In the genomic region with DNA sequence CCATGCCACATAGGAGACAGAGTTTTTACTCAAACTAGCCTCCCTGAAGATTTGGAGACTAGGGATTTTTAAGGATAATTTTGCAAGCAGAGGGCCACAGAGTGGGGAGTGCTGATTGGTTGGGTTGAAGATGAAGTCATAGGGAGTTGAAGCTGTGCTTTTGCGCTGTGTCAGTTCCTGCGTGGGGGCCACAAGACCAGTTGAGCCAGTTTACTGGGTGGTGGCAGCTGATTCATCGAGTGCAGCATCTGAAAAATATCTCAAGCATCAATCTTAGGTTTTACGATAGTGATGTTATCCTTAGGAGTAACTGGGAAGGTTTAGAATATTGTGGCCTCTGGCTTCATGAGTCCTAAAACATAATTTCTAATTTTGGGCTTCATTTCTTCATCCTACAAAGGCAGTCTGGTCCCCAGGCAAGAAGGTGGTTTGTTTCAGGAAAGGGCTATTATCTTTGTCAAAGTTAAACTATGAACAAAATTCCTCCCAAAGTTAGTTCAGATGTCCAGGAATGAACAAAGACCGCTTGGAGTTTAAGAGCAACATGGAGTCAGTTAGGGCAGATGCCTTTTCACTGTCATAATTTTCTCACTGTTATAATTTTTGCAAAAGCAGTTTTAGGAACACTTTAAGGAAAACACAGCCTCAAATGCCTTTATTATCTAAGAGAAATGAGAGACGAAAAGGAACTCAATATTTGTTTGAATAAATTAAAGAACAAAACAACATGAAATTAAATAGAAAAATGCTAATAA, we compare ENCODE assay signal across 26 cellular contexts.
DNase-seq lines count a peak whose midpoint lies in the region; ATAC-seq and TF ChIP-seq lines count a peak whose summit lies in the region.
"Had no signal": no experiment of that assay in that cellular context is flagged by ENCODE, and none has a peak within 500 bp of the region (broad histone marks: within the 10 kb centered on the region; RNA-seq: fewer than 3 reads in every experiment).

No MANE protein-coding gene starts in this region.

- H3K9ac ChIP-seq in smooth muscle cell (ENCODE audit: low read depth) = no peak overlapping the region
- H3K9ac ChIP-seq: KMS-11 had no signal

- WGBS in smooth muscle cell (ENCODE audit: low lambda C conversion rate) = 67% methylated on average over 6 of the region's 6 CpGs

- H3K27me3 ChIP-seq in smooth muscle cell (ENCODE audit: low read depth) = no peaks in the 10 kb centered on the region

- no peaks in the 10 kb centered on the region for H3K4me1 ChIP-seq in smooth muscle cell (ENCODE audit: low read depth)

- no peaks in the 10 kb centered on the region for H3F3A ChIP-seq in smooth muscle cell (ENCODE audit: low read depth)

- TF ChIP-seq CTCF in RWPE1 (conservative IDR thresholded peaks at IDR 0.05; ENCODE audit: low read depth) (no peak), smooth muscle cell (IDR thresholded peaks at IDR 0.05; ENCODE audit: borderline replicate concordance, insufficient read depth, poor library complexity, severe bottlenecking) (no peak)

- no peaks in the 10 kb centered on the region for H3K9me3 ChIP-seq in smooth muscle cell (replicated peaks; ENCODE audit: low read depth)

- H3K36me3 ChIP-seq in smooth muscle cell (ENCODE audit: low read depth) = no peaks in the 10 kb centered on the region

- H3K27ac ChIP-seq in RWPE1 (no peak overlapping the region), epithelial cell of prostate (peak overlapping the region; percentile 41), smooth muscle cell (ENCODE audit: low read depth) (peak overlapping the region; percentile 74)
- H3K27ac ChIP-seq: KMS-11, SK-N-MC had no signal

- DNase-seq in HT-29 (ENCODE audit: low spot score) (peak; percentile 19), RWPE1 (ENCODE audit: low spot score) (peak; percentile 1), epithelial cell of prostate (ENCODE audit: low read depth, low spot score) (peak; percentile 2), smooth muscle cell (lab: John Stamatoyannopoulos, UW; ENCODE audit: unreplicated experiment) (no peak), HK-2 (ENCODE audit: unreplicated experiment) (no peak)
- DNase-seq: C1 segment of cervical spinal cord; CD4-positive, alpha-beta memory T cell; COR-L47; DMS79; EL; GDM1; NCI-H1048; NCI-H1417; NCI-H1694; NCI-H2081 treated with DMSO at 0.1 percent for 48 hours; NCI-H2171 treated with DMSO at 0.1 percent for 48 hours; NCI-H345; NCI-H524 treated with DMSO at 0.1 percent for 48 hours; NCI-H82; NK-92 treated with Interleukin-12 subunit alpha and Interleukin-12 subunit beta, amount 100 ng/mL, for 24 hours; SIG-M5 had no signal

- ATAC-seq in GM21825 (IDR thresholded peaks at IDR 0.05; ENCODE audit: unreplicated experiment) (no peak), GM18502 (IDR thresholded peaks at IDR 0.05; ENCODE audit: poor library complexity, unreplicated experiment) (no peak)
- ATAC-seq: GM12878 had no signal

- no peaks in the 10 kb centered on the region for H3K79me2 ChIP-seq in smooth muscle cell (ENCODE audit: low read depth)

- H3K4me2 ChIP-seq in smooth muscle cell = no peak overlapping the region
- H3K4me2 ChIP-seq: KMS-11 had no signal

- H2AFZ ChIP-seq in smooth muscle cell (ENCODE audit: low read depth) = peak overlapping the region; percentile 5

- POLR2A ChIA-PET in RWPE1 (lab: Yijun Ruan, JAX; ENCODE audit: low non-redundant PET) = no interaction called here

- CTCF ChIA-PET in RWPE1 (lab: Yijun Ruan, JAX) = no interaction called here

- no peaks in the 10 kb centered on the region for H4K20me1 ChIP-seq in smooth muscle cell (ENCODE audit: low read depth)

- H3K4me3 ChIP-seq in smooth muscle cell = no peak overlapping the region
- H3K4me3 ChIP-seq: GM12878, SK-N-MC had no signal

Comparison
In these comparisons a context has a peak if more than half of its experiments do, and no peak if none do; other contexts are left out.
1. DNase-seq: peak in HT-29 (single experiment), RWPE1 (single experiment) and epithelial cell of prostate (single experiment); none in smooth muscle cell (single experiment) and HK-2 (single experiment).